Comparison of ENCODE assay signal across 12 cellular contexts in genomic region chr22:49701380-49702067, GRCh38.
DNase-seq lines count a peak whose midpoint lies in the region; ATAC-seq and TF ChIP-seq lines count a peak whose summit lies in the region.
"Had no signal": no experiment of that assay in that cellular context is flagged by ENCODE, and none has a peak within 500 bp of the region (broad histone marks: within the 10 kb centered on the region; RNA-seq: fewer than 3 reads in every experiment).

No MANE protein-coding gene starts in this region.

- peaks cover 2% of the 10 kb centered on the region for H3K36me3 Mint-ChIP-seq in activated naive CD4-positive, alpha-beta T cell treated with anti-CD3 and anti-CD28 coated beads for 36 hours (ENCODE audit: low read depth)
- H3K36me3 Mint-ChIP-seq in T-helper 17 cell (ENCODE audit: low read depth) = peaks cover 2% of the 10 kb centered on the region

- peak; percentile 33 for TF ChIP-seq CTCF in fibroblast of the aortic adventitia (IDR thresholded peaks at IDR 0.05; ENCODE audit: insufficient read depth, low read length)
- TF ChIP-seq CTCF in testis (IDR thresholded peaks at IDR 0.05) = peak in 2 of 3 experiments; percentile 33 to 73

- no peak overlapping the region for H3K27ac Mint-ChIP-seq in activated naive CD4-positive, alpha-beta T cell treated with anti-CD3 and anti-CD28 coated beads for 36 hours
- no peak overlapping the region for H3K27ac Mint-ChIP-seq in T-helper 17 cell
- H3K27ac Mint-ChIP-seq: activated naive CD4-positive, alpha-beta T cell treated with anti-CD3 and anti-CD28 coated beads, Interleukin-2, amount 50 U/mL, for 72 hours; stimulated activated naive CD8-positive, alpha-beta T cell treated with anti-CD3 and anti-CD28 coated beads, Interleukin-15, amount 100 ng/mL, for 72 hours had no signal

- intact Hi-C loops in activated naive CD4-positive, alpha-beta T cell treated with anti-CD3 and anti-CD28 coated beads for 36 hours (cut with micrococcal nuclease) = no loop called here
- intact Hi-C loops in testis (cut with DNase I; ENCODE audit: low total_unique reads) = no loop called here

- no peaks in the 10 kb centered on the region for H3K4me1 ChIP-seq in testis
- H3K4me1 ChIP-seq: gastrocnemius medialis had no signal

- no peak overlapping the region for H3K4me3 Mint-ChIP-seq in activated naive CD4-positive, alpha-beta T cell treated with anti-CD3 and anti-CD28 coated beads for 36 hours
- H3K4me3 Mint-ChIP-seq in T-helper 17 cell = no peak overlapping the region
- H3K4me3 Mint-ChIP-seq: stimulated activated naive CD8-positive, alpha-beta T cell treated with anti-CD3 and anti-CD28 coated beads, Interleukin-15, amount 100 ng/mL, for 72 hours had no signal

- no peak for TF ChIP-seq POLR2A in testis (IDR thresholded peaks at IDR 0.05)

- H3K27me3 ChIP-seq in testis = no peaks in the 10 kb centered on the region

- H3K27me3 Mint-ChIP-seq in activated naive CD4-positive, alpha-beta T cell treated with anti-CD3 and anti-CD28 coated beads for 36 hours (ENCODE audit: low read depth) = peaks cover 9% of the 10 kb centered on the region
- H3K27me3 Mint-ChIP-seq in T-helper 17 cell = peaks cover 25% of the 10 kb centered on the region

- H3K4me1 Mint-ChIP-seq in activated naive CD4-positive, alpha-beta T cell treated with anti-CD3 and anti-CD28 coated beads for 36 hours (ENCODE audit: low read depth) = peaks cover 9% of the 10 kb centered on the region
- H3K4me1 Mint-ChIP-seq in T-helper 17 cell = no peaks in the 10 kb centered on the region

- ATAC-seq in GM21526 (IDR thresholded peaks at IDR 0.05; ENCODE audit: low FRiP score, unreplicated experiment) = no peak
- ATAC-seq in T-helper 17 cell = no peak
- ATAC-seq: activated naive CD4-positive, alpha-beta T cell treated with anti-CD3 and anti-CD28 coated beads, Interleukin-2, amount 50 U/mL, for 72 hours; gastrocnemius medialis; stimulated activated naive CD8-positive, alpha-beta T cell treated with anti-CD3 and anti-CD28 coated beads, Interleukin-15, amount 100 ng/mL, for 72 hours had no signal

- no peak overlapping the region for H3K27ac ChIP-seq in testis
- H3K27ac ChIP-seq: gastrocnemius medialis had no signal

- DNase-seq in activated naive CD4-positive, alpha-beta T cell treated with anti-CD3 and anti-CD28 coated beads for 36 hours = peak; percentile 24
- DNase-seq in activated naive CD4-positive, alpha-beta T cell treated with anti-CD3 and anti-CD28 coated beads, Interleukin-2, amount 50 U/mL, for 16 hours = no peak
- DNase-seq in OCI-M1 (lab: John Stamatoyannopoulos, UW) (peak; percentile 18), fibroblast of the aortic adventitia (ENCODE audit: low read depth) (no peak), testis (no peak), NCI-H2171 (lab: John Stamatoyannopoulos, UW) (no peak), T-helper 17 cell (no peak)
- DNase-seq: gastrocnemius medialis, NCI-H2081 treated with DMSO at 0.1 percent for 48 hours had no signal

- CTCF ChIA-PET in activated naive CD4-positive, alpha-beta T cell treated with anti-CD3 and anti-CD28 coated beads for 36 hours (lab: Charles Lee) = interaction anchor here (0.7 to 1.5 kb wide), 11 partner anchors 9 to 329 kb away, joined by 3 to 9 read pairs (median 3); no protein-coding TSS in a partner anchor

- 75 to 77% methylated on average over 6 of the region's 6 CpGs for WGBS in testis, 2 donors

- no peaks in the 10 kb centered on the region for H3K36me3 ChIP-seq in testis (ENCODE audit: low read depth, missing control alignments)
- H3K36me3 ChIP-seq: gastrocnemius medialis had no signal

- H3K4me3 ChIP-seq in fibroblast of the aortic adventitia (ENCODE audit: low read depth, low read length) (no peak overlapping the region), testis (no peak overlapping the region)
- H3K4me3 ChIP-seq: gastrocnemius medialis had no signal

- H3K9me3 ChIP-seq in testis (no peaks in the 10 kb centered on the region), T-helper 17 cell (ENCODE audit: control insufficient read depth, low read length, poor library complexity, severe bottlenecking) (no peaks in the 10 kb centered on the region)

- H3K9me3 Mint-ChIP-seq in activated naive CD4-positive, alpha-beta T cell treated with anti-CD3 and anti-CD28 coated beads for 36 hours = peaks cover 12% of the 10 kb centered on the region

Comparison
In these comparisons a context has a peak if more than half of its experiments do, and no peak if none do; other contexts are left out.
1. DNase-seq: peak in activated naive CD4-positive, alpha-beta T cell treated with anti-CD3 and anti-CD28 coated beads for 36 hours (single experiment) and OCI-M1 (single experiment); none in activated naive CD4-positive, alpha-beta T cell treated with anti-CD3 and anti-CD28 coated beads, Interleukin-2, amount 50 U/mL, for 16 hours (single experiment), fibroblast of the aortic adventitia (single experiment), testis (single experiment), NCI-H2171 (single experiment) and T-helper 17 cell (0 of 3).